ENCODE assay signal across 18 cellular contexts in the genomic region with DNA sequence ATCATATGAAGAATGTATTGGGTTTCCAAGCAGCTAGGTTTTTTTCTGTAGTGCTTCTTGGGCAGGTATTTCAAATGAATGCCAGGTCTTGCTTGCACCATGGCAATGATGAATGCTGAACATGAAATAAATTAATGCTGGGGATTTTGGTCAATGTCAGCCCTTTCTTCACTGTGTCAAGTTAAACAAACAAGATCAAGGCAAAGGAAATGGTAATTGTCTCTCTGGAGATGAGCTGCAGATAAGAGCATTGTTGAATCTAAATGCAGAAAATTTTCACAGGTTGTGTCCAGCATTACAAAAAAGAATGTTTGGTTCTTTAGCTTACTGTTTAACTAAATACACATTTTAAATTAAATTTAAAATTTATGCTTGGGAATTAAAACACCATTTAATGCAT.
"Had no signal": no experiment of that assay in that cellular context is flagged by ENCODE, and none has a peak within 500 bp of the region (broad histone marks: within the 10 kb centered on the region; RNA-seq: fewer than 3 reads in every experiment).

No MANE protein-coding gene starts in this region.

- H3K9me3 ChIP-seq: ascending aorta, gastroesophageal sphincter, heart left ventricle, left lung, pancreas, stomach, vagina had no signal

- H3K9me3 Mint-ChIP-seq: activated CD4-positive, alpha-beta memory T cell treated with anti-CD3 and anti-CD28 coated beads, Interleukin-2, amount 10 ng/mL, durations not matched to agents 7 days and 5 days; activated naive CD4-positive, alpha-beta T cell treated with anti-CD3 and anti-CD28 coated beads, Interleukin-2, amount 10 ng/mL, durations not matched to agents 7 days and 5 days; activated T-cell treated with anti-CD3 and anti-CD28 coated beads, Interleukin-2, amount 50 U/mL, for 24 hours; stimulated activated effector memory CD8-positive, alpha-beta T cell treated with anti-CD3 and anti-CD28 coated beads, Interleukin-12 subunit alpha, Interleukin-12 subunit beta, amount 100 ng/mL, for 72 hours; WTC11 had no signal

- H3K4me3 Mint-ChIP-seq: activated CD4-positive, alpha-beta memory T cell treated with anti-CD3 and anti-CD28 coated beads, Interleukin-2, amount 10 ng/mL, durations not matched to agents 7 days and 5 days; activated CD4-positive, alpha-beta T cell treated with anti-CD3 and anti-CD28 coated beads for 36 hours; activated naive CD4-positive, alpha-beta T cell treated with anti-CD3 and anti-CD28 coated beads, Interleukin-2, amount 10 ng/mL, durations not matched to agents 7 days and 5 days; activated T-cell treated with anti-CD3 and anti-CD28 coated beads, Interleukin-2, amount 50 U/mL, for 24 hours; stimulated activated effector memory CD8-positive, alpha-beta T cell treated with anti-CD3 and anti-CD28 coated beads, Interleukin-12 subunit alpha, Interleukin-12 subunit beta, amount 100 ng/mL, for 72 hours; WTC11 had no signal

- ATAC-seq: activated CD4-positive, alpha-beta T cell treated with anti-CD3 and anti-CD28 coated beads for 36 hours; esophagus mucosa; gastroesophageal sphincter; heart left ventricle; left lung; pancreas; sciatic nerve; stimulated activated effector memory CD8-positive, alpha-beta T cell treated with anti-CD3 and anti-CD28 coated beads, Interleukin-12 subunit alpha, Interleukin-12 subunit beta, amount 100 ng/mL, for 72 hours; WTC11 had no signal

- H3K27ac Mint-ChIP-seq: activated CD4-positive, alpha-beta memory T cell treated with anti-CD3 and anti-CD28 coated beads, Interleukin-2, amount 10 ng/mL, durations not matched to agents 7 days and 5 days; activated CD4-positive, alpha-beta T cell treated with anti-CD3 and anti-CD28 coated beads for 36 hours; activated naive CD4-positive, alpha-beta T cell treated with anti-CD3 and anti-CD28 coated beads, Interleukin-2, amount 10 ng/mL, durations not matched to agents 7 days and 5 days; activated T-cell treated with anti-CD3 and anti-CD28 coated beads, Interleukin-2, amount 50 U/mL, for 24 hours; stimulated activated effector memory CD8-positive, alpha-beta T cell treated with anti-CD3 and anti-CD28 coated beads, Interleukin-12 subunit alpha, Interleukin-12 subunit beta, amount 100 ng/mL, for 72 hours; WTC11 had no signal

- H3K4me1 Mint-ChIP-seq: stimulated activated effector memory CD8-positive, alpha-beta T cell treated with anti-CD3 and anti-CD28 coated beads, Interleukin-12 subunit alpha, Interleukin-12 subunit beta, amount 100 ng/mL, for 72 hours had no signal

- H3K36me3 Mint-ChIP-seq: WTC11 had no signal

- DNase-seq: activated CD4-positive, alpha-beta memory T cell treated with anti-CD3 and anti-CD28 coated beads, Interleukin-2, amount 10 ng/mL, durations not matched to agents 7 days and 5 days; activated CD4-positive, alpha-beta T cell treated with anti-CD3 and anti-CD28 coated beads for 36 hours; activated naive CD4-positive, alpha-beta T cell treated with anti-CD3 and anti-CD28 coated beads, Interleukin-2, amount 10 ng/mL, durations not matched to agents 7 days and 5 days; activated T-cell treated with anti-CD3 and anti-CD28 coated beads, Interleukin-2, amount 50 U/mL, for 24 hours; heart left ventricle; left lung; mammary epithelial cell; pancreas; stimulated activated CD4-positive, alpha-beta T cell treated with anti-CD3 and anti-CD28 coated beads, Interleukin-4, amount 100 ng/mL, for 24 hours; stomach; trophoblast cell had no signal

- H3K27me3 Mint-ChIP-seq: activated CD4-positive, alpha-beta memory T cell treated with anti-CD3 and anti-CD28 coated beads, Interleukin-2, amount 10 ng/mL, durations not matched to agents 7 days and 5 days; activated CD4-positive, alpha-beta T cell treated with anti-CD3 and anti-CD28 coated beads for 36 hours; activated naive CD4-positive, alpha-beta T cell treated with anti-CD3 and anti-CD28 coated beads, Interleukin-2, amount 10 ng/mL, durations not matched to agents 7 days and 5 days; activated T-cell treated with anti-CD3 and anti-CD28 coated beads, Interleukin-2, amount 50 U/mL, for 24 hours had no signal
